9 cellular contexts compared by ENCODE assay signal in genomic region chr7:27154901-27155815, GRCh38. TPM values are rescaled to one million over a fixed set of nuclear protein-coding genes. Genes with fewer than 3 reads are reported as not detected.
A peak's percentile ranks its signal among the peaks of the same experiment; 100 is the strongest.
DNase-seq lines count a peak whose midpoint lies in the region; ATAC-seq, FAIRE-seq and TF ChIP-seq lines count a peak whose summit lies in the region.
"Had no signal": no experiment of that assay in that cellular context is flagged by ENCODE, and none has a peak within 500 bp of the region (broad histone marks: within the 10 kb centered on the region; RNA-seq: fewer than 3 reads in every experiment).

No MANE protein-coding gene starts in this region.

- CTCF ChIA-PET in activated CD8-positive, alpha-beta T cell treated with anti-CD3 and anti-CD28 coated beads, Interleukin-2, amount 10 ng/mL, durations not matched to agents 7 days and 5 days (lab: Charles Lee): interaction anchor here (0.9 kb wide), 1 partner anchor 41 kb away, joined by 3 read pairs; no protein-coding TSS in a partner anchor

- peaks cover 92% of the 10 kb centered on the region for H3K27me3 Mint-ChIP-seq in activated CD8-positive, alpha-beta T cell treated with anti-CD3 and anti-CD28 coated beads, Interleukin-2, amount 10 ng/mL, durations not matched to agents 7 days and 5 days (ENCODE audit: low read depth)
- H3K27me3 Mint-ChIP-seq in stimulated activated naive B cell treated with anti-CD40 and anti-IgM and Interleukin-4, amounts not matched to agents 10 μg/mL and 1 μg/mL and 100 μg/mL, for 72 hours: peaks cover 77 to 94% of the 10 kb centered on the region in 2 donors

- H3K9me3 ChIP-seq in keratinocyte (ENCODE audit: control insufficient read depth, low read depth, low read length): no peaks in the 10 kb centered on the region

- H3K4me3 ChIP-seq in HFF-Myc (replicated peaks; ENCODE audit: low read depth, low read length) (peak overlapping the region; percentile 60), keratinocyte (ENCODE audit: control insufficient read depth in 2 of 3, extremely low read depth in 1 of 3, insufficient read depth in 2 of 3, low read depth in 1 of 3, low read length in 3 of 3) (peak overlapping the region; percentile 55 to 94 (median 73))

- no peaks in the 10 kb centered on the region for H3K9me1 ChIP-seq in keratinocyte (ENCODE audit: control insufficient read depth, extremely low read depth, insufficient read depth, low read length)

- dilution Hi-C loops in keratinocyte (cut with MboI; ENCODE audit: extremely low pct_ligation_motif_present, low sequenced_read_pairs): no loop called here

- H3K27ac ChIP-seq in keratinocyte (ENCODE audit: control insufficient read depth, insufficient read depth, low read length): peak overlapping the region; percentile 87

- no peaks in the 10 kb centered on the region for H3K9me3 Mint-ChIP-seq in activated CD8-positive, alpha-beta T cell treated with anti-CD3 and anti-CD28 coated beads, Interleukin-2, amount 10 ng/mL, durations not matched to agents 7 days and 5 days (ENCODE audit: insufficient read depth)
- H3K9me3 Mint-ChIP-seq in stimulated activated naive B cell treated with anti-CD40 and anti-IgM and Interleukin-4, amounts not matched to agents 10 μg/mL and 1 μg/mL and 100 μg/mL, for 72 hours: peaks cover 3 to 4% of the 10 kb centered on the region in 2 donors
- H3K9me3 Mint-ChIP-seq: activated T-helper 2 cell treated with anti-CD3 and anti-CD28 coated beads, Interferon-gamma antibody, Interleukin-2, Interleukin-4, amounts not matched to agents 10 μg/mL and 5 μg/mL and 100 μg/mL, durations not matched to agents 14 hours and 24 hours and 36 hours had no signal

- POLR2A ChIA-PET in activated CD8-positive, alpha-beta T cell treated with anti-CD3 and anti-CD28 coated beads, Interleukin-2, amount 10 ng/mL, durations not matched to agents 7 days and 5 days (lab: Charles Lee): interaction anchor here (0.6 kb wide), 1 partner anchor 588 kb away, joined by 3 read pairs; no protein-coding TSS in a partner anchor

- H3K4me3 Mint-ChIP-seq in activated CD8-positive, alpha-beta T cell treated with anti-CD3 and anti-CD28 coated beads, Interleukin-2, amount 10 ng/mL, durations not matched to agents 7 days and 5 days: peak overlapping the region; percentile 49
- peak overlapping the region; percentile 51 to 68 for H3K4me3 Mint-ChIP-seq in stimulated activated naive B cell treated with anti-CD40 and anti-IgM and Interleukin-4, amounts not matched to agents 10 μg/mL and 1 μg/mL and 100 μg/mL, for 72 hours

- peaks cover 42% of the 10 kb centered on the region for H3K4me1 Mint-ChIP-seq in activated CD8-positive, alpha-beta T cell treated with anti-CD3 and anti-CD28 coated beads, Interleukin-2, amount 10 ng/mL, durations not matched to agents 7 days and 5 days (ENCODE audit: low read depth)
- H3K4me1 Mint-ChIP-seq in stimulated activated naive B cell treated with anti-CD40 and anti-IgM and Interleukin-4, amounts not matched to agents 10 μg/mL and 1 μg/mL and 100 μg/mL, for 72 hours: peaks cover 38 to 72% of the 10 kb centered on the region in 2 donors

- peak overlapping the region; percentile 54 for H2AFZ ChIP-seq in keratinocyte (ENCODE audit: control insufficient read depth, low read length)

- TF ChIP-seq CTCF in HFF-Myc (IDR thresholded peaks at IDR 0.05; ENCODE audit: low read depth, low read length, missing control alignments) (no peak), keratinocyte (optimal IDR thresholded peaks at IDR 0.05 in 1 of 3, IDR thresholded peaks at IDR 0.05 in 1 of 3, conservative IDR thresholded peaks at IDR 0.05 in 1 of 3; ENCODE audit: extremely low read depth in 1 of 3, insufficient read depth in 2 of 3, low read length in 3 of 3) (no peak), D721Med (IDR thresholded peaks at IDR 0.05; ENCODE audit: insufficient read depth, missing control alignments) (no peak)

- peaks cover 53% of the 10 kb centered on the region for H3K79me2 ChIP-seq in keratinocyte (ENCODE audit: control insufficient read depth, insufficient read depth, low read length)

- no peak for ATAC-seq in activated CD8-positive, alpha-beta T cell treated with anti-CD3 and anti-CD28 coated beads, Interleukin-2, amount 10 ng/mL, durations not matched to agents 7 days and 5 days
- ATAC-seq in stimulated activated naive B cell treated with anti-CD40 and anti-IgM and Interleukin-4, amounts not matched to agents 10 μg/mL and 1 μg/mL and 100 μg/mL, for 72 hours (replicated peaks): no peak
- ATAC-seq in HG03135 (IDR thresholded peaks at IDR 0.05; ENCODE audit: unreplicated experiment) (no peak), GM19452 (IDR thresholded peaks at IDR 0.05; ENCODE audit: unreplicated experiment) (no peak)

- FAIRE-seq in keratinocyte (lab: Jason Lieb, UNC): peak; percentile 69
- FAIRE-seq in D721Med (lab: Jason Lieb, UNC): no peak

- H3K9ac ChIP-seq in keratinocyte (ENCODE audit: control insufficient read depth, extremely low read depth, insufficient read depth, low read length): peak overlapping the region; percentile 90

- DNase-seq in HFF-Myc (ENCODE audit: extremely low read depth, low read depth): no peak
- no peak for DNase-seq in activated CD8-positive, alpha-beta T cell treated with anti-CD3 and anti-CD28 coated beads, Interleukin-2, amount 10 ng/mL, durations not matched to agents 7 days and 5 days
- no peak for DNase-seq in keratinocyte (ENCODE audit: low read depth, low spot score)
- no peak for DNase-seq in stimulated activated naive B cell treated with anti-CD40 and anti-IgM and Interleukin-4, amounts not matched to agents 10 μg/mL and 1 μg/mL and 100 μg/mL, for 72 hours
- no peak for DNase-seq in D721Med (ENCODE audit: insufficient read length, low spot score)
- no peak for DNase-seq in NCI-H187 treated with DMSO at 0.1 percent for 48 hours (lab: John Stamatoyannopoulos, UW)

- no peaks in the 10 kb centered on the region for H4K20me1 ChIP-seq in keratinocyte (ENCODE audit: control insufficient read depth, extremely low read depth, insufficient read depth, low read length)

- H3K4me1 ChIP-seq in keratinocyte (ENCODE audit: control insufficient read depth, extremely low read depth, insufficient read depth, low read length): peaks cover 75% of the 10 kb centered on the region

- peak overlapping the region; percentile 69 for H3K27ac Mint-ChIP-seq in activated CD8-positive, alpha-beta T cell treated with anti-CD3 and anti-CD28 coated beads, Interleukin-2, amount 10 ng/mL, durations not matched to agents 7 days and 5 days
- peak overlapping the region; percentile 91 for H3K27ac Mint-ChIP-seq in stimulated activated naive B cell treated with anti-CD40 and anti-IgM and Interleukin-4, amounts not matched to agents 10 μg/mL and 1 μg/mL and 100 μg/mL, for 72 hours
- H3K27ac Mint-ChIP-seq: activated T-helper 2 cell treated with anti-CD3 and anti-CD28 coated beads, Interferon-gamma antibody, Interleukin-2, Interleukin-4, amounts not matched to agents 10 μg/mL and 5 μg/mL and 100 μg/mL, durations not matched to agents 14 hours and 24 hours and 36 hours had no signal

- no peaks in the 10 kb centered on the region for H3K36me3 ChIP-seq in keratinocyte (ENCODE audit: control insufficient read depth in 2 of 2, extremely low read depth in 1 of 2, insufficient read depth in 2 of 2, low read length in 2 of 2)

- peak overlapping the region; percentile 98 for H3K4me2 ChIP-seq in keratinocyte (ENCODE audit: control insufficient read depth, extremely low read depth, insufficient read depth, low read depth, low read length)

- no peaks in the 10 kb centered on the region for H3K27me3 ChIP-seq in keratinocyte (ENCODE audit: control insufficient read depth, extremely low read depth, insufficient read depth, low read length)

- H3K36me3 Mint-ChIP-seq in activated CD8-positive, alpha-beta T cell treated with anti-CD3 and anti-CD28 coated beads, Interleukin-2, amount 10 ng/mL, durations not matched to agents 7 days and 5 days (ENCODE audit: low read depth): peaks cover 10% of the 10 kb centered on the region
- H3K36me3 Mint-ChIP-seq in stimulated activated naive B cell treated with anti-CD40 and anti-IgM and Interleukin-4, amounts not matched to agents 10 μg/mL and 1 μg/mL and 100 μg/mL, for 72 hours: peaks cover 2 to 19% of the 10 kb centered on the region in 2 donors

RNA-seq across cellular contexts. Expression of gene HOXA7, which starts 1.3 kb away (rescaled TPM):
- total RNA-seq in activated CD8-positive, alpha-beta T cell treated with anti-CD3 and anti-CD28 coated beads, Interleukin-2, amount 10 ng/mL, durations not matched to agents 7 days and 5 days: not detected
- polyA plus RNA-seq in keratinocyte: 3.8 to 13.5 TPM (median 8.1 TPM) in 3 replicates
- polyA plus RNA-seq in keratinocyte (2011; ENCODE audit: low read depth): 4.9 TPM
- polyA plus RNA-seq in keratinocyte (2011; cell fraction: cytosol; rRNA removed): 7.4 and 9.8 TPM in 2 replicates
- polyA plus RNA-seq in keratinocyte (2011; cell fraction: nucleus; rRNA removed): 5.2 and 6.0 TPM in 2 replicates
- polyA plus RNA-seq in keratinocyte (2012; ENCODE audit: low replicate concordance): 3.9 and 14.3 TPM in 2 replicates
- 4.5 to 4.9 TPM (median 4.8 TPM) in 3 replicates for polyA minus RNA-seq in keratinocyte
- 11.9 TPM for polyA minus RNA-seq in keratinocyte (2011; cell fraction: cytosol; rRNA and poly(A)+ RNA removed)
- 2.0 and 2.3 TPM in 2 replicates for polyA minus RNA-seq in keratinocyte (2011; cell fraction: nucleus; rRNA and poly(A)+ RNA removed)
- total RNA-seq: activated T-helper 2 cell treated with anti-CD3 and anti-CD28 coated beads, Interferon-gamma antibody, Interleukin-2, Interleukin-4, amounts not matched to agents 10 μg/mL and 5 μg/mL and 100 μg/mL, durations not matched to agents 14 hours and 24 hours and 36 hours had no signal

RNA-seq across cellular contexts. Expression of gene HOXA3, which starts 2.8 kb away (rescaled TPM):
- total RNA-seq in activated CD8-positive, alpha-beta T cell treated with anti-CD3 and anti-CD28 coated beads, Interleukin-2, amount 10 ng/mL, durations not matched to agents 7 days and 5 days: not detected
- 0.17 to 0.84 TPM (median 0.58 TPM) in 3 replicates for polyA plus RNA-seq in keratinocyte
- 0.87 TPM for polyA plus RNA-seq in keratinocyte (2011; ENCODE audit: low read depth)
- 0.55 and 0.95 TPM in 2 replicates for polyA plus RNA-seq in keratinocyte (2011; cell fraction: cytosol; rRNA removed)
- polyA plus RNA-seq in keratinocyte (2011; cell fraction: nucleus; rRNA removed): 1.2 and 2.0 TPM in 2 replicates
- 1.1 and 3.2 TPM in 2 replicates for polyA plus RNA-seq in keratinocyte (2012; ENCODE audit: low replicate concordance)
- 0.22 to 1.2 TPM in 2 of 3 replicates, not detected in the other for polyA minus RNA-seq in keratinocyte
- polyA minus RNA-seq in keratinocyte (2011; cell fraction: cytosol; rRNA and poly(A)+ RNA removed): 1.9 TPM
- 0.54 and 1.2 TPM in 2 replicates for polyA minus RNA-seq in keratinocyte (2011; cell fraction: nucleus; rRNA and poly(A)+ RNA removed)
- total RNA-seq: activated T-helper 2 cell treated with anti-CD3 and anti-CD28 coated beads, Interferon-gamma antibody, Interleukin-2, Interleukin-4, amounts not matched to agents 10 μg/mL and 5 μg/mL and 100 μg/mL, durations not matched to agents 14 hours and 24 hours and 36 hours had no signal

RNA-seq across cellular contexts. Expression of gene HOXA6, which starts 7.6 kb away (rescaled TPM):
- total RNA-seq in activated CD8-positive, alpha-beta T cell treated with anti-CD3 and anti-CD28 coated beads, Interleukin-2, amount 10 ng/mL, durations not matched to agents 7 days and 5 days: not detected
- polyA plus RNA-seq in keratinocyte: 0.52 to 0.72 TPM (median 0.54 TPM) in 3 replicates
- polyA plus RNA-seq in keratinocyte (2011; ENCODE audit: low read depth): not detected
- 0.26 and 0.68 TPM in 2 replicates for polyA plus RNA-seq in keratinocyte (2011; cell fraction: cytosol; rRNA removed)
- 1.8 and 2.5 TPM in 2 replicates for polyA plus RNA-seq in keratinocyte (2011; cell fraction: nucleus; rRNA removed)
- 0.44 and 1.4 TPM in 2 replicates for polyA plus RNA-seq in keratinocyte (2012; ENCODE audit: low replicate concordance)
- 0.59 to 2.3 TPM (median 1.1 TPM) in 3 replicates for polyA minus RNA-seq in keratinocyte
- polyA minus RNA-seq in keratinocyte (2011; cell fraction: cytosol; rRNA and poly(A)+ RNA removed): not detected
- 2.7 and 3.6 TPM in 2 replicates for polyA minus RNA-seq in keratinocyte (2011; cell fraction: nucleus; rRNA and poly(A)+ RNA removed)
- total RNA-seq: activated T-helper 2 cell treated with anti-CD3 and anti-CD28 coated beads, Interferon-gamma antibody, Interleukin-2, Interleukin-4, amounts not matched to agents 10 μg/mL and 5 μg/mL and 100 μg/mL, durations not matched to agents 14 hours and 24 hours and 36 hours had no signal

RNA-seq across cellular contexts. Expression of gene HOXA9, which starts 10.2 kb away (rescaled TPM):
- not detected for total RNA-seq in activated CD8-positive, alpha-beta T cell treated with anti-CD3 and anti-CD28 coated beads, Interleukin-2, amount 10 ng/mL, durations not matched to agents 7 days and 5 days
- 9.0 to 40.5 TPM (median 28.1 TPM) in 3 replicates for polyA plus RNA-seq in keratinocyte
- polyA plus RNA-seq in keratinocyte (2011; ENCODE audit: low read depth): 76.1 TPM
- polyA plus RNA-seq in keratinocyte (2011; cell fraction: cytosol; rRNA removed): 20.4 and 23.2 TPM in 2 replicates
- polyA plus RNA-seq in keratinocyte (2011; cell fraction: nucleus; rRNA removed): 22.3 and 31.4 TPM in 2 replicates
- polyA plus RNA-seq in keratinocyte (2012; ENCODE audit: low replicate concordance): 21.1 and 27.0 TPM in 2 replicates
- polyA minus RNA-seq in keratinocyte: 1.5 to 5.7 TPM (median 4.0 TPM) in 3 replicates
- 9.4 TPM for polyA minus RNA-seq in keratinocyte (2011; cell fraction: cytosol; rRNA and poly(A)+ RNA removed)
- 2.2 and 3.8 TPM in 2 replicates for polyA minus RNA-seq in keratinocyte (2011; cell fraction: nucleus; rRNA and poly(A)+ RNA removed)
- total RNA-seq: activated T-helper 2 cell treated with anti-CD3 and anti-CD28 coated beads, Interferon-gamma antibody, Interleukin-2, Interleukin-4, amounts not matched to agents 10 μg/mL and 5 μg/mL and 100 μg/mL, durations not matched to agents 14 hours and 24 hours and 36 hours had no signal

RNA-seq across cellular contexts. Expression of gene HOXA5, which starts 11.7 kb away (rescaled TPM):
- total RNA-seq in activated CD8-positive, alpha-beta T cell treated with anti-CD3 and anti-CD28 coated beads, Interleukin-2, amount 10 ng/mL, durations not matched to agents 7 days and 5 days: not detected
- 3.3 to 7.1 TPM (median 4.5 TPM) in 3 replicates for polyA plus RNA-seq in keratinocyte
- polyA plus RNA-seq in keratinocyte (2011; ENCODE audit: low read depth): 6.8 TPM
- polyA plus RNA-seq in keratinocyte (2011; cell fraction: cytosol; rRNA removed): 3.1 and 4.3 TPM in 2 replicates
- polyA plus RNA-seq in keratinocyte (2011; cell fraction: nucleus; rRNA removed): 9.4 and 10.0 TPM in 2 replicates
- 3.2 and 5.0 TPM in 2 replicates for polyA plus RNA-seq in keratinocyte (2012; ENCODE audit: low replicate concordance)
- 2.3 to 4.3 TPM (median 2.7 TPM) in 3 replicates for polyA minus RNA-seq in keratinocyte
- polyA minus RNA-seq in keratinocyte (2011; cell fraction: cytosol; rRNA and poly(A)+ RNA removed): 4.4 TPM
- 5.0 and 5.5 TPM in 2 replicates for polyA minus RNA-seq in keratinocyte (2011; cell fraction: nucleus; rRNA and poly(A)+ RNA removed)
- total RNA-seq: activated T-helper 2 cell treated with anti-CD3 and anti-CD28 coated beads, Interferon-gamma antibody, Interleukin-2, Interleukin-4, amounts not matched to agents 10 μg/mL and 5 μg/mL and 100 μg/mL, durations not matched to agents 14 hours and 24 hours and 36 hours had no signal
